In genomic region chr2:230335461-230335863, GRCh38 we compare ENCODE assay signal across 1 cellular context.
TF ChIP-seq lines count a peak whose summit lies in the region.

No MANE protein-coding gene starts in this region.

TF ChIP-seq in H1, 55 proteins besides CTCF, POLR2A, EP300 and RAD21:
- TF ChIP-seq JUN (IDR thresholded peaks at IDR 0.05; ENCODE audit: low read depth, low read length) (no peak), CREB1 (IDR thresholded peaks at IDR 0.05) (no peak), POU5F1 (IDR thresholded peaks at IDR 0.05; ENCODE audit: low read depth, low read length) (no peak)
